Comparison of ENCODE assay signal across 8 cellular contexts in genomic region chr12:29241821-29242591, GRCh38.
DNase-seq lines count a peak whose midpoint lies in the region; ATAC-seq lines count a peak whose summit lies in the region.

No MANE protein-coding gene starts in this region.

- peak; percentile 78 to 79 for DNase-seq in Kasumi-1 (lab: John Stamatoyannopoulos, UW)
- peak in 32 of 58 donors; percentile 2 to 79 (median 22) for DNase-seq in anterior cingulate cortex (lab: John Stamatoyannopoulos, UW)
- peak; percentile 11 to 86 for DNase-seq in hippocampal formation (lab: John Stamatoyannopoulos, UW)
- no peak for DNase-seq in epidermal melanocyte (ENCODE audit: insufficient read length, low spot score)
- DNase-seq in NCI-H146 (lab: John Stamatoyannopoulos, UW), result no peak

- no peaks in the 10 kb centered on the region for H3K27me3 ChIP-seq in skeletal muscle tissue (ENCODE audit: control insufficient read depth in 3 of 3, insufficient read depth in 3 of 3, low read length in 3 of 3)

- H3K9me3 ChIP-seq in skeletal muscle tissue (ENCODE audit: control insufficient read depth in 3 of 3, low read length in 3 of 3), result no peaks in the 10 kb centered on the region

- H3K9ac ChIP-seq in skeletal muscle tissue (ENCODE audit: low read depth in 1 of 3, low read length in 3 of 3), result no peak overlapping the region

- H3K4me3 ChIP-seq in skeletal muscle tissue (ENCODE audit: low read length in 3 of 3), result no peak overlapping the region

- H3K27ac ChIP-seq in skeletal muscle tissue (ENCODE audit: low read depth, low read length), result peak overlapping the region; percentile 28

- H3K4me1 ChIP-seq in skeletal muscle tissue (ENCODE audit: control insufficient read depth in 3 of 3, insufficient read depth in 3 of 3, low read length in 3 of 3), result peaks cover 0 to 7% (median 6%) of the 10 kb centered on the region in 3 donors

- ATAC-seq in GM18499 (IDR thresholded peaks at IDR 0.05; ENCODE audit: insufficient read depth, unreplicated experiment) (peak; percentile 85), GM21825 (IDR thresholded peaks at IDR 0.05; ENCODE audit: unreplicated experiment) (peak; percentile 89)

- no peaks in the 10 kb centered on the region for H3K36me3 ChIP-seq in skeletal muscle tissue (ENCODE audit: control insufficient read depth in 3 of 3, insufficient read depth in 3 of 3, low read length in 3 of 3)

Comparison
In these comparisons a context has a peak if more than half of its experiments do, and no peak if none do; other contexts are left out.
1. DNase-seq: peak in Kasumi-1 (2 of 2), anterior cingulate cortex (32 of 58) and hippocampal formation (2 of 2); none in epidermal melanocyte (single experiment) and NCI-H146 (single experiment).